ENCODE assay signal across 26 cellular contexts in genomic region chr1:236151739-236152424, GRCh38.
"Had no signal": no experiment of that assay in that cellular context is flagged by ENCODE, and none has a peak within 500 bp of the region (broad histone marks: within the 10 kb centered on the region; RNA-seq: fewer than 3 reads in every experiment).

No MANE protein-coding gene starts in this region.

- H3K27me3 ChIP-seq: adrenal gland, body of pancreas, dorsolateral prefrontal cortex, gastroesophageal sphincter, pancreas, tibial nerve had no signal

- H3K4me3 ChIP-seq: adrenal gland, body of pancreas, coronary artery, dorsolateral prefrontal cortex, gastroesophageal sphincter, pancreas, prostate gland, tibial nerve had no signal

- H3K4me1 ChIP-seq: adrenal gland, body of pancreas, pancreas had no signal

- H3K27ac ChIP-seq: adrenal gland, body of pancreas, coronary artery, dorsolateral prefrontal cortex, gastroesophageal sphincter, pancreas, prostate gland had no signal

- H3K36me3 ChIP-seq: adrenal gland, gastroesophageal sphincter, pancreas, prostate gland had no signal

- ATAC-seq: body of pancreas, gastroesophageal sphincter, pancreas had no signal

- DNase-seq: activated CD4-positive, alpha-beta memory T cell treated with anti-CD3 and anti-CD28 coated beads for 36 hours; activated CD4-positive, alpha-beta T cell treated with anti-CD3 and anti-CD28 coated beads, Interleukin-2, amount 10 ng/mL, durations not matched to agents 24 days and 14 days; activated CD4-positive, CD25-positive, alpha-beta regulatory T cell treated with anti-CD3 and anti-CD28 coated beads, Interleukin-2, amount 50 U/mL, for 72 hours; activated CD8-positive, alpha-beta memory T cell treated with anti-CD3 and anti-CD28 coated beads, Interleukin-2, amount 50 U/mL, for 4 hours; activated effector memory CD4-positive, alpha-beta T cell treated with anti-CD3 and anti-CD28 coated beads, Interleukin-2, amount 50 U/mL, for 16 hours; activated naive CD4-positive, alpha-beta T cell treated with anti-CD3 and anti-CD28 coated beads for 36 hours; activated naive CD8-positive, alpha-beta T cell treated with anti-CD3 and anti-CD28 coated beads for 36 hours; activated T-cell treated with anti-CD3 and anti-CD28 coated beads, Interleukin-2, amount 50 U/mL, for 1 hour; adrenal gland; body of pancreas; cerebellar nuclear complex; dorsolateral prefrontal cortex; kidney glomerular epithelial cell; mammary epithelial cell; naive B cell; pancreas; retina; stimulated activated CD4-positive, alpha-beta T cell treated with anti-CD3 and anti-CD28 coated beads, Interleukin-15, amount 100 ng/mL, for 24 hours; stimulated activated CD4-positive, alpha-beta T cell treated with anti-CD3 and anti-CD28 coated beads, Interleukin-2, amount 100 ng/mL, for 24 hours; stimulated activated naive CD4-positive, alpha-beta T cell; SW 1271; T-helper 9 cell had no signal

- H3K9me3 ChIP-seq: adrenal gland, body of pancreas, gastroesophageal sphincter, pancreas, prostate gland, tibial nerve had no signal
